8 cellular contexts compared by ENCODE assay signal in genomic region chr4:42995343-42995944, GRCh38.
DNase-seq lines count a peak whose midpoint lies in the region; ATAC-seq and TF ChIP-seq lines count a peak whose summit lies in the region.

No MANE protein-coding gene starts in this region.

- peak; percentile 36 for DNase-seq in GM10266 (ENCODE audit: extremely low spot score)
- DNase-seq in HuH-7 (ENCODE audit: low spot score): peak; percentile 23
- peak; percentile 42 for DNase-seq in hepatocyte (ENCODE audit: low spot score)
- no peak for DNase-seq in tibial nerve (ENCODE audit: low spot score in 2 of 2)
- DNase-seq in central memory CD4-positive, alpha-beta T cell: no peak
- no peak for DNase-seq in cardiac septum (ENCODE audit: low spot score)

- intact Hi-C loops in cardiac septum (cut with DNase I): no loop called here

- TF ChIP-seq POLR2A in tibial nerve (IDR thresholded peaks at IDR 0.05): no peak

- H3K4me1 ChIP-seq in hepatocyte (ENCODE audit: insufficient read depth): no peaks in the 10 kb centered on the region
- H3K4me1 ChIP-seq in tibial nerve: no peaks in the 10 kb centered on the region

- no peaks in the 10 kb centered on the region for H4K20me1 ChIP-seq in hepatocyte (ENCODE audit: insufficient read depth, poor library complexity, severe bottlenecking)

- TF ChIP-seq CTCF in GM10266 (IDR thresholded peaks at IDR 0.05; ENCODE audit: control insufficient read depth, insufficient read depth, low read depth, missing control alignments): peak; percentile 70
- TF ChIP-seq CTCF in hepatocyte (IDR thresholded peaks at IDR 0.05; ENCODE audit: poor library complexity): peak; percentile 74
- TF ChIP-seq CTCF in tibial nerve (IDR thresholded peaks at IDR 0.05): peak in 2 of 5 experiments; percentile 37 to 39

- no peaks in the 10 kb centered on the region for H3K27me3 ChIP-seq in hepatocyte
- no peaks in the 10 kb centered on the region for H3K27me3 ChIP-seq in tibial nerve

- H3K36me3 ChIP-seq in hepatocyte (replicated peaks; ENCODE audit: insufficient read depth, low read depth): no peaks in the 10 kb centered on the region
- H3K36me3 ChIP-seq in tibial nerve: no peaks in the 10 kb centered on the region

- WGBS in hepatocyte (ENCODE audit: low lambda C conversion rate, missing lambda C conversion rate): 36% methylated on average over 6 of the region's 6 CpGs
- WGBS in tibial nerve, 2 donors: 38 to 39% methylated on average over 6 of the region's 6 CpGs

- ATAC-seq in GM21447 (IDR thresholded peaks at IDR 0.05; ENCODE audit: unreplicated experiment): peak; percentile 96
- peak; percentile 79 for ATAC-seq in SK-N-SH treated with all-trans-retinoic acid at 6 μM for 48 hours

- no peaks in the 10 kb centered on the region for H3K79me2 ChIP-seq in hepatocyte

- H3K4me3 ChIP-seq in hepatocyte: no peak overlapping the region
- H3K4me3 ChIP-seq in tibial nerve: no peak overlapping the region

- no peak overlapping the region for H2AFZ ChIP-seq in hepatocyte

- H3K9me2 ChIP-seq in hepatocyte (replicated peaks; ENCODE audit: insufficient read depth): no peaks in the 10 kb centered on the region

- TF ChIP-seq EP300 in tibial nerve (IDR thresholded peaks at IDR 0.05): no peak

- no peak overlapping the region for H3K4me2 ChIP-seq in hepatocyte

- no peaks in the 10 kb centered on the region for H3K9me3 ChIP-seq in hepatocyte (ENCODE audit: low read depth)
- H3K9me3 ChIP-seq in tibial nerve: peaks cover 0 to 11% (median 0%) of the 10 kb centered on the region in 4 donors

- H3K27ac ChIP-seq in hepatocyte (no peak overlapping the region), tibial nerve (no peak overlapping the region)

TF ChIP-seq in SK-N-SH treated with all-trans-retinoic acid at 6 μM for 48 hours, 23 proteins besides CTCF, POLR2A, EP300 and RAD21:
- TF ChIP-seq SNAI2 (CRISPR knock-in tag; IDR thresholded peaks at IDR 0.05) (no peak), ESRRG (CRISPR knock-in tag; IDR thresholded peaks at IDR 0.05) (no peak), TCF4 (CRISPR knock-in tag; IDR thresholded peaks at IDR 0.05; ENCODE audit: borderline replicate concordance) (no peak), CREB5 (CRISPR knock-in tag; IDR thresholded peaks at IDR 0.05; ENCODE audit: low read depth) (no peak), ZC3H10 (CRISPR knock-in tag; IDR thresholded peaks at IDR 0.05) (no peak), ZFP30 (CRISPR knock-in tag; IDR thresholded peaks at IDR 0.05) (no peak), TSHZ2 (CRISPR knock-in tag; IDR thresholded peaks at IDR 0.05) (no peak), ISL1 (CRISPR knock-in tag; IDR thresholded peaks at IDR 0.05) (no peak), ZNF565 (CRISPR knock-in tag; conservative IDR thresholded peaks at IDR 0.05; ENCODE audit: low read depth) (no peak), CSDC2 (CRISPR knock-in tag; IDR thresholded peaks at IDR 0.05) (no peak), ZNF8 (CRISPR knock-in tag; IDR thresholded peaks at IDR 0.05) (no peak), POU6F1 (CRISPR knock-in tag; IDR thresholded peaks at IDR 0.05; ENCODE audit: borderline replicate concordance, low read depth) (no peak), BACH2 (CRISPR knock-in tag; IDR thresholded peaks at IDR 0.05; ENCODE audit: borderline replicate concordance) (no peak), OSR1 (CRISPR knock-in tag; IDR thresholded peaks at IDR 0.05) (no peak), GLIS3 (CRISPR knock-in tag; IDR thresholded peaks at IDR 0.05) (no peak), RARB (CRISPR knock-in tag; IDR thresholded peaks at IDR 0.05) (no peak), PPARA (CRISPR knock-in tag; IDR thresholded peaks at IDR 0.05; ENCODE audit: borderline replicate concordance) (no peak), ZNF70 (CRISPR knock-in tag; IDR thresholded peaks at IDR 0.05) (no peak), ARNTL (CRISPR knock-in tag; IDR thresholded peaks at IDR 0.05; ENCODE audit: borderline replicate concordance, low read depth) (no peak)
- TF ChIP-seq, protein P1, sequence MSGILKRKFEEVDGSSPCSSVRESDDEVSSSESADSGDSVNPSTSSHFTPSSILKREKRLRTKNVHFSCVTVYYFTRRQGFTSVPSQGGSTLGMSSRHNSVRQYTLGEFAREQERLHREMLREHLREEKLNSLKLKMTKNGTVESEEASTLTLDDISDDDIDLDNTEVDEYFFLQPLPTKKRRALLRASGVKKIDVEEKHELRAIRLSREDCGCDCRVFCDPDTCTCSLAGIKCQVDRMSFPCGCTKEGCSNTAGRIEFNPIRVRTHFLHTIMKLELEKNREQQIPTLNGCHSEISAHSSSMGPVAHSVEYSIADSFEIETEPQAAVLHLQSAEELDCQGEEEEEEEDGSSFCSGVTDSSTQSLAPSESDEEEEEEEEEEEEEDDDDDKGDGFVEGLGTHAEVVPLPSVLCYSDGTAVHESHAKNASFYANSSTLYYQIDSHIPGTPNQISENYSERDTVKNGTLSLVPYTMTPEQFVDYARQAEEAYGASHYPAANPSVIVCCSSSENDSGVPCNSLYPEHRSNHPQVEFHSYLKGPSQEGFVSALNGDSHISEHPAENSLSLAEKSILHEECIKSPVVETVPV (CRISPR knock-in tag; IDR thresholded peaks at IDR 0.05): no peak

Comparison
In these comparisons a context has a peak if more than half of its experiments do, and no peak if none do; other contexts are left out.
1. DNase-seq: peak in GM10266 (single experiment), HuH-7 (single experiment) and hepatocyte (single experiment); none in tibial nerve (0 of 2), central memory CD4-positive, alpha-beta T cell (single experiment) and cardiac septum (single experiment).